Comparison of ENCODE assay signal across 1 cellular context in the genomic region with DNA sequence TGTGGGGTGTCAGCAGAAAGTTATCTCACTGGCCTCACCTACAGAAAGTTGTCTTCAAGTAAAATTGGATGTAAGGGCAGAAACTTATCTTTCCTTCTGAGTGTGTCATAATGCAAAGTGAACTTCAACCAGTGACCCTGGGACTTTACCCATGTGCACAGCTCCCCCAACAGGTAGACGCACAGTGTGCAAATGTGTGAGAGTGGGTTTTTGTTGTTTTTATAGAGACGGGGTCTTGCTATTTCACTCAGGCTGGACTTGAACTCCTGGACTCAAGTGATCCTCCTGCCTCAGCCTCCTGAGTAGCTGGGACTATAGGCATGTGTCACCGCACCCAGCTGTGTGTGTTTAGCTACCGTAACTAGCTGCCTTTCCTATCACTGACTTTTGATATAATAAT.
TF ChIP-seq lines count a peak whose summit lies in the region.

No MANE protein-coding gene starts in this region.

TF ChIP-seq in K562, 482 proteins besides CTCF, POLR2A, EP300 and RAD21:
- TF ChIP-seq ZEB2 (IDR thresholded peaks at IDR 0.05): no peak
- TF ChIP-seq NCOA1 (IDR thresholded peaks at IDR 0.05; ENCODE audit: low read depth): no peak
- TF ChIP-seq, protein P1, sequence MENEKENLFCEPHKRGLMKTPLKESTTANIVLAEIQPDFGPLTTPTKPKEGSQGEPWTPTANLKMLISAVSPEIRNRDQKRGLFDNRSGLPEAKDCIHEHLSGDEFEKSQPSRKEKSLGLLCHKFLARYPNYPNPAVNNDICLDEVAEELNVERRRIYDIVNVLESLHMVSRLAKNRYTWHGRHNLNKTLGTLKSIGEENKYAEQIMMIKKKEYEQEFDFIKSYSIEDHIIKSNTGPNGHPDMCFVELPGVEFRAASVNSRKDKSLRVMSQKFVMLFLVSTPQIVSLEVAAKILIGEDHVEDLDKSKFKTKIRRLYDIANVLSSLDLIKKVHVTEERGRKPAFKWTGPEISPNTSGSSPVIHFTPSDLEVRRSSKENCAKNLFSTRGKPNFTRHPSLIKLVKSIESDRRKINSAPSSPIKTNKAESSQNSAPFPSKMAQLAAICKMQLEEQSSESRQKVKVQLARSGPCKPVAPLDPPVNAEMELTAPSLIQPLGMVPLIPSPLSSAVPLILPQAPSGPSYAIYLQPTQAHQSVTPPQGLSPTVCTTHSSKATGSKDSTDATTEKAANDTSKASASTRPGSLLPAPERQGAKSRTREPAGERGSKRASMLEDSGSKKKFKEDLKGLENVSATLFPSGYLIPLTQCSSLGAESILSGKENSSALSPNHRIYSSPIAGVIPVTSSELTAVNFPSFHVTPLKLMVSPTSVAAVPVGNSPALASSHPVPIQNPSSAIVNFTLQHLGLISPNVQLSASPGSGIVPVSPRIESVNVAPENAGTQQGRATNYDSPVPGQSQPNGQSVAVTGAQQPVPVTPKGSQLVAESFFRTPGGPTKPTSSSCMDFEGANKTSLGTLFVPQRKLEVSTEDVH (IDR thresholded peaks at IDR 0.05; ENCODE audit: low read depth, partially characterized antibody): no peak
- TF ChIP-seq HCFC1 (IDR thresholded peaks at IDR 0.05; ENCODE audit: low read depth, low read length): no peak
- TF ChIP-seq PML (IDR thresholded peaks at IDR 0.05; ENCODE audit: low read length): no peak
- TF ChIP-seq, protein P2, sequence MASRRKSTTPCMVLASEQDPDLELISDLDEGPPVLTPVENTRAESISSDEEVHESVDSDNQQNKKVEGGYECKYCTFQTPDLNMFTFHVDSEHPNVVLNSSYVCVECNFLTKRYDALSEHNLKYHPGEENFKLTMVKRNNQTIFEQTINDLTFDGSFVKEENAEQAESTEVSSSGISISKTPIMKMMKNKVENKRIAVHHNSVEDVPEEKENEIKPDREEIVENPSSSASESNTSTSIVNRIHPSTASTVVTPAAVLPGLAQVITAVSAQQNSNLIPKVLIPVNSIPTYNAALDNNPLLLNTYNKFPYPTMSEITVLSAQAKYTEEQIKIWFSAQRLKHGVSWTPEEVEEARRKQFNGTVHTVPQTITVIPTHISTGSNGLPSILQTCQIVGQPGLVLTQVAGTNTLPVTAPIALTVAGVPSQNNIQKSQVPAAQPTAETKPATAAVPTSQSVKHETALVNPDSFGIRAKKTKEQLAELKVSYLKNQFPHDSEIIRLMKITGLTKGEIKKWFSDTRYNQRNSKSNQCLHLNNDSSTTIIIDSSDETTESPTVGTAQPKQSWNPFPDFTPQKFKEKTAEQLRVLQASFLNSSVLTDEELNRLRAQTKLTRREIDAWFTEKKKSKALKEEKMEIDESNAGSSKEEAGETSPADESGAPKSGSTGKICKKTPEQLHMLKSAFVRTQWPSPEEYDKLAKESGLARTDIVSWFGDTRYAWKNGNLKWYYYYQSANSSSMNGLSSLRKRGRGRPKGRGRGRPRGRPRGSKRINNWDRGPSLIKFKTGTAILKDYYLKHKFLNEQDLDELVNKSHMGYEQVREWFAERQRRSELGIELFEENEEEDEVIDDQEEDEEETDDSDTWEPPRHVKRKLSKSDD (conservative IDR thresholded peaks at IDR 0.05; ENCODE audit: low read length): no peak
- TF ChIP-seq ZNF668 (CRISPR knock-in tag; IDR thresholded peaks at IDR 0.05): no peak
- no peak for TF ChIP-seq CREBBP (IDR thresholded peaks at IDR 0.05; ENCODE audit: low read depth, low read length)
- no peak for TF ChIP-seq EZH2 (IDR thresholded peaks at IDR 0.05; ENCODE audit: borderline replicate concordance, low read depth, low read length)
- TF ChIP-seq ZNF217 (CRISPR knock-in tag; IDR thresholded peaks at IDR 0.05): no peak
- no peak for TF ChIP-seq PTBP1 (IDR thresholded peaks at IDR 0.05; ENCODE audit: low read depth, low read length)
- TF ChIP-seq ZNF695 (CRISPR knock-in tag; IDR thresholded peaks at IDR 0.05): no peak
- no peak for TF ChIP-seq SNRNP70 (optimal IDR thresholded peaks at IDR 0.05; ENCODE audit: low read depth, low read length)
- TF ChIP-seq, protein P3, sequence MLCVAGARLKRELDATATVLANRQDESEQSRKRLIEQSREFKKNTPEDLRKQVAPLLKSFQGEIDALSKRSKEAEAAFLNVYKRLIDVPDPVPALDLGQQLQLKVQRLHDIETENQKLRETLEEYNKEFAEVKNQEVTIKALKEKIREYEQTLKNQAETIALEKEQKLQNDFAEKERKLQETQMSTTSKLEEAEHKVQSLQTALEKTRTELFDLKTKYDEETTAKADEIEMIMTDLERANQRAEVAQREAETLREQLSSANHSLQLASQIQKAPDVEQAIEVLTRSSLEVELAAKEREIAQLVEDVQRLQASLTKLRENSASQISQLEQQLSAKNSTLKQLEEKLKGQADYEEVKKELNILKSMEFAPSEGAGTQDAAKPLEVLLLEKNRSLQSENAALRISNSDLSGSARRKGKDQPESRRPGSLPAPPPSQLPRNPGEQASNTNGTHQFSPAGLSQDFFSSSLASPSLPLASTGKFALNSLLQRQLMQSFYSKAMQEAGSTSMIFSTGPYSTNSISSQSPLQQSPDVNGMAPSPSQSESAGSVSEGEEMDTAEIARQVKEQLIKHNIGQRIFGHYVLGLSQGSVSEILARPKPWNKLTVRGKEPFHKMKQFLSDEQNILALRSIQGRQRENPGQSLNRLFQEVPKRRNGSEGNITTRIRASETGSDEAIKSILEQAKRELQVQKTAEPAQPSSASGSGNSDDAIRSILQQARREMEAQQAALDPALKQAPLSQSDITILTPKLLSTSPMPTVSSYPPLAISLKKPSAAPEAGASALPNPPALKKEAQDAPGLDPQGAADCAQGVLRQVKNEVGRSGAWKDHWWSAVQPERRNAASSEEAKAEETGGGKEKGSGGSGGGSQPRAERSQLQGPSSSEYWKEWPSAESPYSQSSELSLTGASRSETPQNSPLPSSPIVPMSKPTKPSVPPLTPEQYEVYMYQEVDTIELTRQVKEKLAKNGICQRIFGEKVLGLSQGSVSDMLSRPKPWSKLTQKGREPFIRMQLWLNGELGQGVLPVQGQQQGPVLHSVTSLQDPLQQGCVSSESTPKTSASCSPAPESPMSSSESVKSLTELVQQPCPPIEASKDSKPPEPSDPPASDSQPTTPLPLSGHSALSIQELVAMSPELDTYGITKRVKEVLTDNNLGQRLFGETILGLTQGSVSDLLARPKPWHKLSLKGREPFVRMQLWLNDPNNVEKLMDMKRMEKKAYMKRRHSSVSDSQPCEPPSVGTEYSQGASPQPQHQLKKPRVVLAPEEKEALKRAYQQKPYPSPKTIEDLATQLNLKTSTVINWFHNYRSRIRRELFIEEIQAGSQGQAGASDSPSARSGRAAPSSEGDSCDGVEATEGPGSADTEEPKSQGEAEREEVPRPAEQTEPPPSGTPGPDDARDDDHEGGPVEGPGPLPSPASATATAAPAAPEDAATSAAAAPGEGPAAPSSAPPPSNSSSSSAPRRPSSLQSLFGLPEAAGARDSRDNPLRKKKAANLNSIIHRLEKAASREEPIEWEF (CRISPR knock-in tag; IDR thresholded peaks at IDR 0.05): no peak
- TF ChIP-seq, protein P4, sequence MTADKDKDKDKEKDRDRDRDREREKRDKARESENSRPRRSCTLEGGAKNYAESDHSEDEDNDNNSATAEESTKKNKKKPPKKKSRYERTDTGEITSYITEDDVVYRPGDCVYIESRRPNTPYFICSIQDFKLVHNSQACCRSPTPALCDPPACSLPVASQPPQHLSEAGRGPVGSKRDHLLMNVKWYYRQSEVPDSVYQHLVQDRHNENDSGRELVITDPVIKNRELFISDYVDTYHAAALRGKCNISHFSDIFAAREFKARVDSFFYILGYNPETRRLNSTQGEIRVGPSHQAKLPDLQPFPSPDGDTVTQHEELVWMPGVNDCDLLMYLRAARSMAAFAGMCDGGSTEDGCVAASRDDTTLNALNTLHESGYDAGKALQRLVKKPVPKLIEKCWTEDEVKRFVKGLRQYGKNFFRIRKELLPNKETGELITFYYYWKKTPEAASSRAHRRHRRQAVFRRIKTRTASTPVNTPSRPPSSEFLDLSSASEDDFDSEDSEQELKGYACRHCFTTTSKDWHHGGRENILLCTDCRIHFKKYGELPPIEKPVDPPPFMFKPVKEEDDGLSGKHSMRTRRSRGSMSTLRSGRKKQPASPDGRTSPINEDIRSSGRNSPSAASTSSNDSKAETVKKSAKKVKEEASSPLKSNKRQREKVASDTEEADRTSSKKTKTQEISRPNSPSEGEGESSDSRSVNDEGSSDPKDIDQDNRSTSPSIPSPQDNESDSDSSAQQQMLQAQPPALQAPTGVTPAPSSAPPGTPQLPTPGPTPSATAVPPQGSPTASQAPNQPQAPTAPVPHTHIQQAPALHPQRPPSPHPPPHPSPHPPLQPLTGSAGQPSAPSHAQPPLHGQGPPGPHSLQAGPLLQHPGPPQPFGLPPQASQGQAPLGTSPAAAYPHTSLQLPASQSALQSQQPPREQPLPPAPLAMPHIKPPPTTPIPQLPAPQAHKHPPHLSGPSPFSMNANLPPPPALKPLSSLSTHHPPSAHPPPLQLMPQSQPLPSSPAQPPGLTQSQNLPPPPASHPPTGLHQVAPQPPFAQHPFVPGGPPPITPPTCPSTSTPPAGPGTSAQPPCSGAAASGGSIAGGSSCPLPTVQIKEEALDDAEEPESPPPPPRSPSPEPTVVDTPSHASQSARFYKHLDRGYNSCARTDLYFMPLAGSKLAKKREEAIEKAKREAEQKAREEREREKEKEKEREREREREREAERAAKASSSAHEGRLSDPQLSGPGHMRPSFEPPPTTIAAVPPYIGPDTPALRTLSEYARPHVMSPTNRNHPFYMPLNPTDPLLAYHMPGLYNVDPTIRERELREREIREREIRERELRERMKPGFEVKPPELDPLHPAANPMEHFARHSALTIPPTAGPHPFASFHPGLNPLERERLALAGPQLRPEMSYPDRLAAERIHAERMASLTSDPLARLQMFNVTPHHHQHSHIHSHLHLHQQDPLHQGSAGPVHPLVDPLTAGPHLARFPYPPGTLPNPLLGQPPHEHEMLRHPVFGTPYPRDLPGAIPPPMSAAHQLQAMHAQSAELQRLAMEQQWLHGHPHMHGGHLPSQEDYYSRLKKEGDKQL (CRISPR knock-in tag; IDR thresholded peaks at IDR 0.05; ENCODE audit: borderline replicate concordance): no peak
- TF ChIP-seq HMG20B (CRISPR knock-in tag; IDR thresholded peaks at IDR 0.05): no peak
- no peak for TF ChIP-seq MCM7 (IDR thresholded peaks at IDR 0.05)
- TF ChIP-seq, protein P5, sequence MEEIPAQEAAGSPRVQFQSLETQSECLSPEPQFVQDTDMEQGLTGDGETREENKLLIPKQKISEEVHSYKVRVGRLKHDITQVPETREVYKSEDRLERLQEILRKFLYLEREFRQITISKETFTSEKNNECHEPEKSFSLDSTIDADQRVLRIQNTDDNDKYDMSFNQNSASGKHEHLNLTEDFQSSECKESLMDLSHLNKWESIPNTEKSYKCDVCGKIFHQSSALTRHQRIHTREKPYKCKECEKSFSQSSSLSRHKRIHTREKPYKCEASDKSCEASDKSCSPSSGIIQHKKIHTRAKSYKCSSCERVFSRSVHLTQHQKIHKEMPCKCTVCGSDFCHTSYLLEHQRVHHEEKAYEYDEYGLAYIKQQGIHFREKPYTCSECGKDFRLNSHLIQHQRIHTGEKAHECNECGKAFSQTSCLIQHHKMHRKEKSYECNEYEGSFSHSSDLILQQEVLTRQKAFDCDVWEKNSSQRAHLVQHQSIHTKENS (CRISPR knock-in tag; IDR thresholded peaks at IDR 0.05): no peak
